8 cellular contexts compared by ENCODE assay signal in the genomic region with DNA sequence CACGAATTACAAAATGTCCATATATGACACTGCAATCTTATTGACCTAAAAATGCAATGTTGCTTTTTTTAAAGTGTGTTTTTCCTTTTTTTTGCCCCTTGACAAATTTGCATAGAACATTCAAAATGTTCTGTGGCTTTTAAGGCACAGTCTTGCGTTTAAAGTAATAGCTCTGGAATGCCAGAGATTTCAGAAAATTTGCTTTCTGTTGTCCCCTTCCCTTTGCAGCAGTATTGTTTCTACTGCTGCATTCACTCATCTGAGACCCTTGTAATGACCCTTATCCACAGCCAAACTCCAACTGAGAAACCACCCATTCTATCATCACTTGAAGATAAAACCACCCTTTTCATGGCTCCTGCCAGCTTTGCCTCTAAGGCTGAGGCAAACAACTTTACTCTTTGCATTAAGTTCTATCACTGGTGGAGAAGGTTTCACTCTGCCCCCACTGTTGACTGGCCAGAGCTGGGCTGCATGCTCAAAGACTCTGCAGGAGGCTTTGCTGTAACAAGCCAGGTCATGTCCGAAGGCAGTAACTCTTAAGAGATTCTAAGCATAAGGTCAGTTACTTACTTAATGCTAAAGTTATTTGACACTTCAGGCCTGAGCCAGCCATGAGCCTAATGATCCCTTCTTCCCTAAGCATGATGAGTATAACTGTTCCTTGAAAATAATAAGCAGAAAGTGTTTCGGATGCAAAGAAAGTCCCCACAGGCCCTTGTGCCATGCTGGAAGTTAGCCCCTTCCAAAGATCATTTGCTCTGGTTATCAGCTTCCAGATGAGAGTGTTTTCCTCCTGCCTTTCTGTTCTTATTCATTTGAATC.
DNase-seq lines count a peak whose midpoint lies in the region; ATAC-seq and TF ChIP-seq lines count a peak whose summit lies in the region.

No MANE protein-coding gene starts in this region.

- H3K27me3 ChIP-seq in HUES48 (ENCODE audit: control insufficient read depth, insufficient read depth, low read length), result no peaks in the 10 kb centered on the region

- peaks cover 9 to 12% of the 10 kb centered on the region in 2 donors for H3K36me3 Mint-ChIP-seq in activated T-cell treated with anti-CD3 and anti-CD28 coated beads, Interleukin-2, amount 50 U/mL, for 72 hours (ENCODE audit: insufficient read depth in 2 of 2)
- H3K36me3 Mint-ChIP-seq in activated T-helper 2 cell treated with anti-CD3 and anti-CD28 coated beads, Interferon-gamma antibody, Interleukin-2, Interleukin-4, amounts not matched to agents 10 μg/mL and 5 μg/mL and 100 μg/mL, durations not matched to agents 14 hours and 24 hours and 36 hours (ENCODE audit: low read depth), result peaks cover 2% of the 10 kb centered on the region
- no peaks in the 10 kb centered on the region for H3K36me3 Mint-ChIP-seq in CD14-positive monocyte

- no peaks in the 10 kb centered on the region for H3K36me3 ChIP-seq in HUES48 (ENCODE audit: control insufficient read depth, insufficient read depth, low read length)

- peaks cover 28% of the 10 kb centered on the region for H3K4me1 ChIP-seq in HUES48 (ENCODE audit: control insufficient read depth, insufficient read depth, low read length)

- H3K27me3 Mint-ChIP-seq in activated T-cell treated with anti-CD3 and anti-CD28 coated beads, Interleukin-2, amount 50 U/mL, for 72 hours (ENCODE audit: low read depth), result no peaks in the 10 kb centered on the region
- H3K27me3 Mint-ChIP-seq in activated T-helper 2 cell treated with anti-CD3 and anti-CD28 coated beads, Interferon-gamma antibody, Interleukin-2, Interleukin-4, amounts not matched to agents 10 μg/mL and 5 μg/mL and 100 μg/mL, durations not matched to agents 14 hours and 24 hours and 36 hours (ENCODE audit: low read depth), result no peaks in the 10 kb centered on the region
- H3K27me3 Mint-ChIP-seq in CD14-positive monocyte (ENCODE audit: low read depth in 3 of 3), result no peaks in the 10 kb centered on the region

- H3K4me3 ChIP-seq in HUES48 (ENCODE audit: low read depth, low read length), result no peak overlapping the region
- peak overlapping the region; percentile 62 for H3K4me3 ChIP-seq in coronary artery

- no peak overlapping the region for H3K27ac Mint-ChIP-seq in activated T-cell treated with anti-CD3 and anti-CD28 coated beads, Interleukin-2, amount 50 U/mL, for 72 hours
- H3K27ac Mint-ChIP-seq in activated T-helper 2 cell treated with anti-CD3 and anti-CD28 coated beads, Interferon-gamma antibody, Interleukin-2, Interleukin-4, amounts not matched to agents 10 μg/mL and 5 μg/mL and 100 μg/mL, durations not matched to agents 14 hours and 24 hours and 36 hours, result no peak overlapping the region
- no peak overlapping the region for H3K27ac Mint-ChIP-seq in CD14-positive monocyte

- TF ChIP-seq CTCF in coronary artery (IDR thresholded peaks at IDR 0.05), result no peak
- TF ChIP-seq CTCF in CD14-positive monocyte (IDR thresholded peaks at IDR 0.05), result no peak

- DNase-seq in coronary artery (ENCODE audit: low spot score), result no peak
- peak; percentile 74 for DNase-seq in kidney tubule cell (ENCODE audit: low spot score)
- DNase-seq in smooth muscle cell of the brain vasculature (ENCODE audit: low read depth, low spot score), result peak; percentile 62
- DNase-seq in activated T-cell treated with anti-CD3 and anti-CD28 coated beads, Interleukin-2, amount 50 U/mL, for 72 hours, result no peak
- no peak for DNase-seq in activated T-helper 2 cell treated with anti-CD3 and anti-CD28 coated beads, Interferon-gamma antibody, Interleukin-2, Interleukin-4, amounts not matched to agents 10 μg/mL and 5 μg/mL and 100 μg/mL, durations not matched to agents 14 hours and 24 hours and 36 hours (ENCODE audit: low spot score)
- no peak for DNase-seq in central memory CD4-positive, alpha-beta T cell
- no peak for DNase-seq in CD14-positive monocyte (ENCODE audit: low spot score)

- H3K9me3 ChIP-seq in HUES48 (ENCODE audit: control insufficient read depth, insufficient read depth, low read length), result no peaks in the 10 kb centered on the region

- no peak for ATAC-seq in activated T-cell treated with anti-CD3 and anti-CD28 coated beads, Interleukin-2, amount 50 U/mL, for 72 hours (replicated peaks in 1 of 2)

- H3K9ac ChIP-seq in HUES48 (ENCODE audit: low read depth, low read length), result 0 out of 2 replicates have a peak overlapping the region, but pooled peaks have one; percentile 5

- no peaks in the 10 kb centered on the region for H3K9me3 Mint-ChIP-seq in activated T-cell treated with anti-CD3 and anti-CD28 coated beads, Interleukin-2, amount 50 U/mL, for 72 hours
- H3K9me3 Mint-ChIP-seq in activated T-helper 2 cell treated with anti-CD3 and anti-CD28 coated beads, Interferon-gamma antibody, Interleukin-2, Interleukin-4, amounts not matched to agents 10 μg/mL and 5 μg/mL and 100 μg/mL, durations not matched to agents 14 hours and 24 hours and 36 hours, result no peaks in the 10 kb centered on the region
- no peaks in the 10 kb centered on the region for H3K9me3 Mint-ChIP-seq in CD14-positive monocyte

- intact Hi-C loops in activated T-helper 2 cell treated with anti-CD3 and anti-CD28 coated beads, Interferon-gamma antibody, Interleukin-2, Interleukin-4, amounts not matched to agents 10 μg/mL and 5 μg/mL and 100 μg/mL, durations not matched to agents 14 hours and 24 hours and 36 hours (cut with micrococcal nuclease), result no loop called here
- intact Hi-C loops in CD14-positive monocyte (cut with micrococcal nuclease), result no loop called here

- peaks cover 9% of the 10 kb centered on the region for H3K4me1 Mint-ChIP-seq in activated T-cell treated with anti-CD3 and anti-CD28 coated beads, Interleukin-2, amount 50 U/mL, for 72 hours (ENCODE audit: low read depth)
- H3K4me1 Mint-ChIP-seq in activated T-helper 2 cell treated with anti-CD3 and anti-CD28 coated beads, Interferon-gamma antibody, Interleukin-2, Interleukin-4, amounts not matched to agents 10 μg/mL and 5 μg/mL and 100 μg/mL, durations not matched to agents 14 hours and 24 hours and 36 hours (ENCODE audit: low read depth), result peaks cover 1% of the 10 kb centered on the region
- peaks cover 14% of the 10 kb centered on the region for H3K4me1 Mint-ChIP-seq in CD14-positive monocyte

- H3K4me3 Mint-ChIP-seq in activated T-cell treated with anti-CD3 and anti-CD28 coated beads, Interleukin-2, amount 50 U/mL, for 72 hours, result no peak overlapping the region
- H3K4me3 Mint-ChIP-seq in activated T-helper 2 cell treated with anti-CD3 and anti-CD28 coated beads, Interferon-gamma antibody, Interleukin-2, Interleukin-4, amounts not matched to agents 10 μg/mL and 5 μg/mL and 100 μg/mL, durations not matched to agents 14 hours and 24 hours and 36 hours (ENCODE audit: low read depth), result no peak overlapping the region
- H3K4me3 Mint-ChIP-seq in CD14-positive monocyte, result no peak overlapping the region

- H3K27ac ChIP-seq in HUES48 (ENCODE audit: low read depth, low read length) (peak overlapping the region; percentile 61), coronary artery (peak overlapping the region; percentile 78 to 94)

Comparison
In these comparisons a context has a peak if more than half of its experiments do, and no peak if none do; other contexts are left out.
1. DNase-seq: peak in kidney tubule cell (single experiment) and smooth muscle cell of the brain vasculature (single experiment); none in coronary artery (single experiment), activated T-cell treated with anti-CD3 and anti-CD28 coated beads, Interleukin-2, amount 50 U/mL, for 72 hours (0 of 2), activated T-helper 2 cell treated with anti-CD3 and anti-CD28 coated beads, Interferon-gamma antibody, Interleukin-2, Interleukin-4, amounts not matched to agents 10 μg/mL and 5 μg/mL and 100 μg/mL, durations not matched to agents 14 hours and 24 hours and 36 hours (single experiment), central memory CD4-positive, alpha-beta T cell (single experiment) and CD14-positive monocyte (single experiment).